In the genomic region with DNA sequence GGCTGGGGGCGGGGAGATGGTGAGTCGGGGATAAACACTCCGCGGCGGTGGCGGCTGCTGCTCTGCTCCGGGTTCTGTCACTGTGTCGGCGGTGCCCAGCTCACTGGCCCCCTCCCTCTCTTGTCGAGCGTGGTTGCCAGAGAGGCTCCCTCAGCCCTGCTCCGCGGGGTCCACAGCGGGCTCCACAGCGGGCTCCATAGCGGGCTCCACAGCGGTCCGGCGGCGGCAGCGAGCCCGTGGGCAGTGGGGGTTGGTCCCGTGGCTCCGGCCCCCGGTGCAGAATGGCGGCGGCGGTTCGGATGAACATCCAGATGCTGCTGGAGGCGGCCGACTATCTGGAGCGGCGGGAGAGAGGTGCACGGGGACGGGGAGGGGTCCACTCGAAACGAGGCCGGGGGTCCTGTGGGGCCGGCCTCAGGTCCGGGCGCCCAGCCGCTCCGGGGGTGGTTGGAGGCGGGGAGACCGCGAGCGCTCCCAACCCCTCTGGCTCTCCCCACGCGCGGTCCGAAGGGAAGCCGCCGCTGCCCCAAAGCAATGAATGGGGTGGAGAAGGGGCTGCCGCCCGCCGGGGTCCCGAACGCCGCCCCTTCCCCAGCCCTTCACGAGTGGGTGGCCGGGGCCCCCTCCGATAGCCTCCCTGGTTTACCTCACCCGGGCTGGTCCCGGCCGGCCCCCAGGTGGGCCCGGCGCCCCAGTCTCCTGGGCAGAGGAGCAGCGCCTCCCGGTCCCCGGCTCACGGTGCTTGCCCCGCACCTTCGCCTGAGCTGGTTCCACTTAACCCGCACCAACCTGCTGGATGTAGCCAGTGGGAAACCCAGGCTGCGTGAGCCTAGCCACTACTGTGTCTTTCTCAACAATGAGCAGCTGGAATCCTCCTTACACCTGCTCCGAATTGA, we compare ENCODE assay signal across 2 cellular contexts.
A peak's percentile ranks its signal among the peaks of the same experiment; 100 is the strongest.
TF ChIP-seq lines count a peak whose summit lies in the region.

A gene with protein sequence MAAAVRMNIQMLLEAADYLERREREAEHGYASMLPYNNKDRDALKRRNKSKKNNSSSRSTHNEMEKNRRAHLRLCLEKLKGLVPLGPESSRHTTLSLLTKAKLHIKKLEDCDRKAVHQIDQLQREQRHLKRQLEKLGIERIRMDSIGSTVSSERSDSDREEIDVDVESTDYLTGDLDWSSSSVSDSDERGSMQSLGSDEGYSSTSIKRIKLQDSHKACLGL (plus strand): TSS at position 60 of the 896 bp plus-strand sequence. CDS start 222 bp downstream, at position 282.

TF ChIP-seq in SK-N-SH treated with all-trans-retinoic acid at 6 μM for 48 hours, 23 proteins besides CTCF, POLR2A, EP300 and RAD21 (continued from another document):
- TF ChIP-seq CSRNP3 (CRISPR knock-in tag; IDR thresholded peaks at IDR 0.05) (no peak), GLIS3 (CRISPR knock-in tag; IDR thresholded peaks at IDR 0.05) (no peak), POU6F1 (CRISPR knock-in tag; IDR thresholded peaks at IDR 0.05; ENCODE audit: borderline replicate concordance, low read depth) (no peak), ZNF565 (CRISPR knock-in tag; conservative IDR thresholded peaks at IDR 0.05; ENCODE audit: low read depth) (no peak), RARB (CRISPR knock-in tag; IDR thresholded peaks at IDR 0.05) (no peak), OSR1 (CRISPR knock-in tag; IDR thresholded peaks at IDR 0.05) (no peak)

TF ChIP-seq in H1, 55 proteins besides CTCF, POLR2A, EP300 and RAD21 (continued from another document):
- peak; percentile 41; the same call in 1 of the 2 replicates for TF ChIP-seq POLR2AphosphoS5 (IDR thresholded peaks at IDR 0.05; ENCODE audit: low read depth, low read length)
- TF ChIP-seq, protein P1, sequence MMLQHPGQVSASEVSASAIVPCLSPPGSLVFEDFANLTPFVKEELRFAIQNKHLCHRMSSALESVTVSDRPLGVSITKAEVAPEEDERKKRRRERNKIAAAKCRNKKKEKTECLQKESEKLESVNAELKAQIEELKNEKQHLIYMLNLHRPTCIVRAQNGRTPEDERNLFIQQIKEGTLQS (IDR thresholded peaks at IDR 0.05; ENCODE audit: insufficient read depth, low read depth, low read length) = no peak
- TF ChIP-seq CBX5 (IDR thresholded peaks at IDR 0.05; ENCODE audit: low read depth, low read length) = no peak
- TF ChIP-seq, protein P2, sequence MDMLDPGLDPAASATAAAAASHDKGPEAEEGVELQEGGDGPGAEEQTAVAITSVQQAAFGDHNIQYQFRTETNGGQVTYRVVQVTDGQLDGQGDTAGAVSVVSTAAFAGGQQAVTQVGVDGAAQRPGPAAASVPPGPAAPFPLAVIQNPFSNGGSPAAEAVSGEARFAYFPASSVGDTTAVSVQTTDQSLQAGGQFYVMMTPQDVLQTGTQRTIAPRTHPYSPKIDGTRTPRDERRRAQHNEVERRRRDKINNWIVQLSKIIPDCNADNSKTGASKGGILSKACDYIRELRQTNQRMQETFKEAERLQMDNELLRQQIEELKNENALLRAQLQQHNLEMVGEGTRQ (IDR thresholded peaks at IDR 0.05; ENCODE audit: low read length) = 0 out of 2 replicates have a peak, but pooled peaks have one; percentile 8
- no peak for TF ChIP-seq CTBP2 (IDR thresholded peaks at IDR 0.05; ENCODE audit: borderline replicate concordance, insufficient read depth, insufficient read length, low read length)
- no peak for TF ChIP-seq GABPA (IDR thresholded peaks at IDR 0.05; ENCODE audit: borderline replicate concordance, insufficient read depth, low read length)
- peak; percentile 73 to 79; a peak in 2 of 4 replicates for TF ChIP-seq SIN3A (conservative IDR thresholded peaks at IDR 0.05 in 1 of 2, IDR thresholded peaks at IDR 0.05 in 1 of 2; ENCODE audit: low read depth in 1 of 2, low read length in 2 of 2)
- TF ChIP-seq ASH2L (IDR thresholded peaks at IDR 0.05; ENCODE audit: low read length) = peak; percentile 45
- TF ChIP-seq JUN (IDR thresholded peaks at IDR 0.05; ENCODE audit: low read depth, low read length) = no peak
- peak; percentile 60 for TF ChIP-seq PHF8 (conservative IDR thresholded peaks at IDR 0.05; ENCODE audit: low read depth, low read length)
- peak; percentile 9; the same call in 1 of the 2 replicates for TF ChIP-seq YY1 (IDR thresholded peaks at IDR 0.05; ENCODE audit: low read depth, low read length)
